In genomic region chr14:56199095-56199975, GRCh38 we compare ENCODE assay signal across 7 cellular contexts.
DNase-seq lines count a peak whose midpoint lies in the region; ATAC-seq, FAIRE-seq and TF ChIP-seq lines count a peak whose summit lies in the region.

No MANE protein-coding gene starts in this region.

- peak overlapping the region; percentile 77 for H2AFZ ChIP-seq in K562 (ENCODE audit: low read depth, low read length)

- peaks cover 7% of the 10 kb centered on the region for H3K4me1 Mint-ChIP-seq in activated T-helper 17 cell treated with anti-CD3 and anti-CD28 coated beads, Interleukin-2, amount 50 U/mL, for 72 hours

- H3K4me2 ChIP-seq in K562 (ENCODE audit: insufficient read depth, low read length), result peak overlapping the region; percentile 35; the same call in 1 of the 2 replicates

- CTCF ChIA-PET in K562 (lab: Yijun Ruan, JAX; ENCODE audit: low intra/inter-chr PET ratio), result no interaction called here

- H3K4me3 ChIP-seq in K562 (no peak overlapping the region), mesodermal cell (ENCODE audit: extremely low read depth, insufficient read depth, low read length, poor library complexity, severe bottlenecking) (no peak overlapping the region)

- no peak for TF ChIP-seq RAD21 in K562 (CRISPR knock-in tag; conservative IDR thresholded peaks at IDR 0.05 in 1 of 2, IDR thresholded peaks at IDR 0.05 in 1 of 2)

- FAIRE-seq in GM19239 (lab: Jason Lieb, UNC) (peak; percentile 80), K562 (lab: Jason Lieb, UNC) (peak; percentile 97)

- in situ Hi-C loops in K562 (cut with MboI), result no loop called here

- H3K36me3 ChIP-seq in K562 (ENCODE audit: control insufficient read depth, insufficient read depth, low read length) (no peaks in the 10 kb centered on the region), mesodermal cell (ENCODE audit: control insufficient read depth, insufficient read depth, low read length) (peaks cover 4% of the 10 kb centered on the region)

- no peaks in the 10 kb centered on the region for H3K9me3 ChIP-seq in K562 (replicated peaks; ENCODE audit: control insufficient read depth, insufficient read depth, low read depth, low read length)
- H3K9me3 ChIP-seq in mesodermal cell (ENCODE audit: control insufficient read depth, low read length), result peaks cover 3% of the 10 kb centered on the region

- no peak overlapping the region for H3K4me3 Mint-ChIP-seq in activated T-helper 17 cell treated with anti-CD3 and anti-CD28 coated beads, Interleukin-2, amount 50 U/mL, for 72 hours

- no peaks in the 10 kb centered on the region for H3K27me3 ChIP-seq in K562 (ENCODE audit: control insufficient read depth in 2 of 2, insufficient read depth in 2 of 2, low read length in 2 of 2)

- ATAC-seq in HG03354 (IDR thresholded peaks at IDR 0.05; ENCODE audit: poor library complexity, severe bottlenecking, unreplicated experiment) (peak; percentile 55), K562 (peak; percentile 98)
- ATAC-seq in activated T-helper 17 cell treated with anti-CD3 and anti-CD28 coated beads, Interleukin-2, amount 50 U/mL, for 72 hours (replicated peaks), result no peak

- peak; percentile 87 for TF ChIP-seq EP300 in K562 (IDR thresholded peaks at IDR 0.05; ENCODE audit: low read length)

- H3K9ac ChIP-seq in K562 (ENCODE audit: insufficient read depth in 1 of 2, low read depth in 2 of 2, low read length in 2 of 2), result peak overlapping the region in 1 of 2 experiments; percentile 61; a peak in 2 of 4 replicates

- H3K27me3 Mint-ChIP-seq in activated T-helper 17 cell treated with anti-CD3 and anti-CD28 coated beads, Interleukin-2, amount 50 U/mL, for 72 hours, result no peaks in the 10 kb centered on the region

- H3K4me1 ChIP-seq in K562 (replicated peaks in 1 of 2; ENCODE audit: control insufficient read depth in 2 of 2, insufficient read depth in 2 of 2, low read length in 2 of 2) (peaks cover 0 to 32% of the 10 kb centered on the region in 2 experiments; a peak in 4 of 5 replicates), mesodermal cell (ENCODE audit: control insufficient read depth, insufficient read depth, low read length, poor library complexity, severe bottlenecking) (peaks cover 12% of the 10 kb centered on the region)

- no peak for DNase-seq in GM19239 (ENCODE audit: insufficient read length, low spot score)
- peak; percentile 24 to 87 (median 52) for DNase-seq in K562 (ENCODE audit: extremely low read depth in 1 of 4, low spot score in 3 of 4)
- no peak for DNase-seq in globus pallidus (ENCODE audit: low spot score)
- DNase-seq in NCI-H1436 treated with DMSO at 0.1 percent for 48 hours (lab: John Stamatoyannopoulos, UW), result no peak

- H3K9me1 ChIP-seq in K562 (ENCODE audit: control insufficient read depth, insufficient read depth, low read length), result no peaks in the 10 kb centered on the region

- intact Hi-C loops in K562 (cut with micrococcal nuclease), result no loop called here

- H3K79me2 ChIP-seq in K562 (ENCODE audit: control insufficient read depth, insufficient read depth, low read length), result no peaks in the 10 kb centered on the region

- POLR2A ChIA-PET in K562 (lab: Yijun Ruan, JAX), result interaction anchor here (1.0 to 1.4 kb wide), 2 partner anchors 8 to 20 kb away, joined by 5 to 6 read pairs; no protein-coding TSS in a partner anchor

- no peaks in the 10 kb centered on the region for H4K20me1 ChIP-seq in K562 (replicated peaks; ENCODE audit: control insufficient read depth, insufficient read depth, low read length)

- H3K27ac ChIP-seq in K562 (ENCODE audit: extremely low read depth, low read depth, low read length), result peak overlapping the region; percentile 90
- H3K27ac ChIP-seq in mesodermal cell (ENCODE audit: low read depth, low read length, severe bottlenecking), result peak overlapping the region; percentile 78

- no peak overlapping the region for H3K27ac Mint-ChIP-seq in activated T-helper 17 cell treated with anti-CD3 and anti-CD28 coated beads, Interleukin-2, amount 50 U/mL, for 72 hours

- no peaks in the 10 kb centered on the region for H3K9me3 Mint-ChIP-seq in activated T-helper 17 cell treated with anti-CD3 and anti-CD28 coated beads, Interleukin-2, amount 50 U/mL, for 72 hours

- no peak for TF ChIP-seq POLR2A in K562 (conservative IDR thresholded peaks at IDR 0.05)

- no TSS peak for BruUV-seq in K562 (replicated peaks; lab: Mats Ljungman, UMichigan)

- no peak for TF ChIP-seq CTCF in K562 (IDR thresholded peaks at IDR 0.05 in 2 of 3, conservative IDR thresholded peaks at IDR 0.05 in 1 of 3; ENCODE audit: insufficient read depth in 2 of 3, low read depth in 1 of 3, low read length in 3 of 3)

- WGBS in K562 (ENCODE audit: insufficient coverage, low coverage, missing lambda C conversion rate), result 8% methylated on average over 6 of the region's 6 CpGs
- WGBS in mesodermal cell (ENCODE audit: insufficient coverage in 2 of 2), 2 experiments, result 53 to 75% methylated on average over 2 of the region's 6 CpGs

- no peaks in the 10 kb centered on the region for H3K36me3 Mint-ChIP-seq in activated T-helper 17 cell treated with anti-CD3 and anti-CD28 coated beads, Interleukin-2, amount 50 U/mL, for 72 hours (ENCODE audit: low read depth)

TF ChIP-seq in K562, 482 proteins besides CTCF, POLR2A, EP300 and RAD21 (continues in another document):
- TF ChIP-seq CBFA2T2 (conservative IDR thresholded peaks at IDR 0.05) (peak; percentile 29; the same call in 1 of the 2 replicates), DPF2 (IDR thresholded peaks at IDR 0.05) (peak; percentile 74; the same call in 1 of the 2 replicates), HDAC8 (tag; IDR thresholded peaks at IDR 0.05) (no peak), ZNF431 (CRISPR knock-in tag; IDR thresholded peaks at IDR 0.05) (no peak), CREB3L1 (IDR thresholded peaks at IDR 0.05; ENCODE audit: borderline replicate concordance, low read depth) (peak; percentile 16; the same call in 1 of the 2 replicates), ATF1 (CRISPR knock-in tag; IDR thresholded peaks at IDR 0.05) (no peak), ATF1 (tag; IDR thresholded peaks at IDR 0.05) (peak; percentile 30; the same call in 1 of the 2 replicates), NEUROD1 (IDR thresholded peaks at IDR 0.05; ENCODE audit: borderline replicate concordance, low read depth, low read length, partially characterized antibody) (no peak), PTBP1 (IDR thresholded peaks at IDR 0.05; ENCODE audit: low read depth, low read length) (no peak), GMEB1 (CRISPR knock-in tag; IDR thresholded peaks at IDR 0.05) (no peak), HMGN3 (IDR thresholded peaks at IDR 0.05; ENCODE audit: borderline replicate concordance, extremely low read depth, insufficient read length, low read depth, low read length) (no peak), GATA2 (CRISPR knock-in tag; IDR thresholded peaks at IDR 0.05) (no peak)
- TF ChIP-seq, protein P1, sequence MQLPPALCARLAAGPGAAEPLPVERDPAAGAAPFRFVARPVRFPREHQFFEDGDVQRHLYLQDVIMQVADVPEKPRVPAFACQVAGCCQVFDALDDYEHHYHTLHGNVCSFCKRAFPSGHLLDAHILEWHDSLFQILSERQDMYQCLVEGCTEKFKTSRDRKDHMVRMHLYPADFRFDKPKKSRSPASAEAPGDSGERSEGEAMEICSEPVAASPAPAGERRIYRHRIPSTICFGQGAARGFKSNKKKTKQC (CRISPR knock-in tag; IDR thresholded peaks at IDR 0.05), result no peak
- TF ChIP-seq, protein P2, sequence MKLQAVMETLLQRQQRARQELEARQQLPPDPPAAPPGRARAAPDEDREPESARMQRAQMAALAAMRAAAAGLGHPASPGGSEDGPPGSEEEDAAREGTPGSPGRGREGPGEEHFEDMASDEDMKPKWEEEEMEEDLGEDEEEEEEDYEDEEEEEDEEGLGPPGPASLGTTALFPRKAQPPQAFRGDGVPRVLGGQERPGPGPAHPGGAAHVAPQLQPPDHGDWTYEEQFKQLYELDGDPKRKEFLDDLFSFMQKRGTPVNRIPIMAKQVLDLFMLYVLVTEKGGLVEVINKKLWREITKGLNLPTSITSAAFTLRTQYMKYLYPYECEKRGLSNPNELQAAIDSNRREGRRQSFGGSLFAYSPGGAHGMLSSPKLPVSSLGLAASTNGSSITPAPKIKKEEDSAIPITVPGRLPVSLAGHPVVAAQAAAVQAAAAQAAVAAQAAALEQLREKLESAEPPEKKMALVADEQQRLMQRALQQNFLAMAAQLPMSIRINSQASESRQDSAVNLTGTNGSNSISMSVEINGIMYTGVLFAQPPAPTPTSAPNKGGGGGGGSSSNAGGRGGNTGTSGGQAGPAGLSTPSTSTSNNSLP (IDR thresholded peaks at IDR 0.05; ENCODE audit: borderline replicate concordance, low read depth, low read length), result 0 out of 2 replicates have a peak, but pooled peaks have one; percentile 30
- TF ChIP-seq, protein P3, sequence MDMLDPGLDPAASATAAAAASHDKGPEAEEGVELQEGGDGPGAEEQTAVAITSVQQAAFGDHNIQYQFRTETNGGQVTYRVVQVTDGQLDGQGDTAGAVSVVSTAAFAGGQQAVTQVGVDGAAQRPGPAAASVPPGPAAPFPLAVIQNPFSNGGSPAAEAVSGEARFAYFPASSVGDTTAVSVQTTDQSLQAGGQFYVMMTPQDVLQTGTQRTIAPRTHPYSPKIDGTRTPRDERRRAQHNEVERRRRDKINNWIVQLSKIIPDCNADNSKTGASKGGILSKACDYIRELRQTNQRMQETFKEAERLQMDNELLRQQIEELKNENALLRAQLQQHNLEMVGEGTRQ (CRISPR knock-in tag; IDR thresholded peaks at IDR 0.05), result peak; percentile 79

Comparison
In these comparisons a context has a peak if more than half of its experiments do, and no peak if none do; other contexts are left out.
1. DNase-seq: peak in K562 (4 of 4); none in GM19239 (single experiment), globus pallidus (single experiment) and NCI-H1436 treated with DMSO at 0.1 percent for 48 hours (single experiment).